Comparison of ENCODE assay signal across 1 cellular context in genomic region chr10:114009281-114009996, GRCh38.
TF ChIP-seq lines count a peak whose summit lies in the region.

No MANE protein-coding gene starts in this region.

TF ChIP-seq in H1, 55 proteins besides CTCF, POLR2A, EP300 and RAD21 (continued from another document):
- TF ChIP-seq TEAD4 (IDR thresholded peaks at IDR 0.05; ENCODE audit: low read depth, low read length) (no peak), MAFK (IDR thresholded peaks at IDR 0.05; ENCODE audit: low read depth, low read length) (no peak), JUN (IDR thresholded peaks at IDR 0.05; ENCODE audit: low read depth, low read length) (no peak)
